In genomic region chr10:1392127-1392526, GRCh38 we compare ENCODE assay signal across 15 cellular contexts.
DNase-seq lines count a peak whose midpoint lies in the region; ATAC-seq and TF ChIP-seq lines count a peak whose summit lies in the region.
"Had no signal": no experiment of that assay in that cellular context is flagged by ENCODE, and none has a peak within 500 bp of the region (broad histone marks: within the 10 kb centered on the region; RNA-seq: fewer than 3 reads in every experiment).

No MANE protein-coding gene starts in this region.

- in situ Hi-C loops in G401 (cut with HindIII; ENCODE audit: low sequenced_read_pairs) = no loop called here

- TF ChIP-seq CTCF in esophagus muscularis mucosa (IDR thresholded peaks at IDR 0.05) = no peak

- no peaks in the 10 kb centered on the region for H3K9me3 ChIP-seq in esophagus muscularis mucosa
- H3K9me3 ChIP-seq: A549, BE2C had no signal

- DNase-seq in D341Med (ENCODE audit: low spot score) (peak; percentile 1), G401 (ENCODE audit: low spot score) (peak; percentile 79), esophagus muscularis mucosa (ENCODE audit: extremely low spot score) (peak; percentile 60), NCI-H524 (lab: John Stamatoyannopoulos, UW) (no peak)
- peak; percentile 6 for DNase-seq in stimulated activated CD8-positive, alpha-beta memory T cell treated with anti-CD3 and anti-CD28 coated beads, Interleukin-4, amount 100 ng/mL, for 48 hours
- DNase-seq: BE2C, COR-L47, DMS53, HCEC 1CT, HFFc6 had no signal

- intact Hi-C loops in esophagus muscularis mucosa (cut with DNase I) = no loop called here

- no peak overlapping the region for H3K4me3 ChIP-seq in esophagus muscularis mucosa
- H3K4me3 ChIP-seq: A549 had no signal

- TF ChIP-seq EP300 in esophagus muscularis mucosa (IDR thresholded peaks at IDR 0.05) = no peak

- no peak for TF ChIP-seq POLR2A in esophagus muscularis mucosa (IDR thresholded peaks at IDR 0.05; ENCODE audit: low read depth)

- no peak overlapping the region for H3K27ac ChIP-seq in esophagus muscularis mucosa (replicated peaks in 1 of 4)
- H3K27ac ChIP-seq: A549, C4-2B, HL-60 had no signal

- WGBS in esophagus muscularis mucosa = 61% methylated on average over 4 of the region's 4 CpGs

- no peak for ATAC-seq in HG03196 (IDR thresholded peaks at IDR 0.05; ENCODE audit: unreplicated experiment)
- ATAC-seq: A549; CD8-positive, alpha-beta T cell had no signal

- no peaks in the 10 kb centered on the region for H3K4me1 ChIP-seq in esophagus muscularis mucosa
- H3K4me1 ChIP-seq: A549, BE2C had no signal

- no peaks in the 10 kb centered on the region for H3K27me3 ChIP-seq in esophagus muscularis mucosa

- no peaks in the 10 kb centered on the region for H3K36me3 ChIP-seq in esophagus muscularis mucosa
- H3K36me3 ChIP-seq: BE2C had no signal

Comparison
In these comparisons a context has a peak if more than half of its experiments do, and no peak if none do; other contexts are left out.
1. DNase-seq: peak in D341Med (single experiment), G401 (single experiment), esophagus muscularis mucosa (single experiment) and stimulated activated CD8-positive, alpha-beta memory T cell treated with anti-CD3 and anti-CD28 coated beads, Interleukin-4, amount 100 ng/mL, for 48 hours (single experiment); none in NCI-H524 (0 of 2).